Comparison of ENCODE assay signal across 18 cellular contexts in genomic region chrX:113892401-113892800, GRCh38.
DNase-seq lines count a peak whose midpoint lies in the region; ATAC-seq, FAIRE-seq and TF ChIP-seq lines count a peak whose summit lies in the region.
"Had no signal": no experiment of that assay in that cellular context is flagged by ENCODE, and none has a peak within 500 bp of the region (broad histone marks: within the 10 kb centered on the region; RNA-seq: fewer than 3 reads in every experiment).

No MANE protein-coding gene starts in this region.

- H4K20me1 ChIP-seq in GM23248 (ENCODE audit: insufficient read depth) = no peaks in the 10 kb centered on the region

- ATAC-seq in omental fat pad (ENCODE audit: low FRiP score) (peak; percentile 75), HG03095 (IDR thresholded peaks at IDR 0.05; ENCODE audit: unreplicated experiment) (no peak), GM19035 (IDR thresholded peaks at IDR 0.05; ENCODE audit: unreplicated experiment) (no peak)
- ATAC-seq: A549, Panc1, SK-N-SH treated with all-trans-retinoic acid at 6 μM for 48 hours had no signal

- 0 to 14% methylated on average over 1 of the region's 1 CpG for WGBS in GM23248 (ENCODE audit: low coverage in 1 of 2, low lambda C conversion rate in 2 of 2, missing lambda C conversion rate in 2 of 2), 2 experiments

- in situ Hi-C loops in GM23248 (cut with MboI) = no loop called here

- FAIRE-seq in bronchial epithelial cell (lab: Jason Lieb, UNC) = no peak

- no peak overlapping the region for H3K9ac ChIP-seq in GM23248

- no peaks in the 10 kb centered on the region for H3K4me1 ChIP-seq in GM23248 (ENCODE audit: insufficient read depth)
- H3K4me1 ChIP-seq: A549 had no signal

- DNase-seq in GM23248 (peak; percentile 0), LNCaP clone FGC (ENCODE audit: low read depth) (peak; percentile 10), bronchial epithelial cell (ENCODE audit: low read depth) (peak; percentile 29), omental fat pad (ENCODE audit: low spot score) (no peak), substantia nigra (lab: John Stamatoyannopoulos, UW) (no peak)
- DNase-seq: H9, Kasumi-1, NCI-H1092 treated with DMSO at 0.1 percent for 48 hours, NCI-H146, NCI-H2029, NCI-H2227 treated with DMSO at 0.1 percent for 48 hours, NCI-H510A treated with DMSO at 0.1 percent for 48 hours, NCI-H748 treated with DMSO at 0.1 percent for 48 hours had no signal

- H3K9me2 ChIP-seq in GM23248 (ENCODE audit: insufficient read depth) = no peaks in the 10 kb centered on the region

- no peak overlapping the region for H3K4me2 ChIP-seq in GM23248 (ENCODE audit: unreplicated experiment)
- H3K4me2 ChIP-seq: A549 had no signal

- no peak overlapping the region for H2AFZ ChIP-seq in GM23248

- no peak for TF ChIP-seq CTCF in LNCaP clone FGC (IDR thresholded peaks at IDR 0.05; ENCODE audit: control insufficient read depth, extremely low read depth, insufficient read depth)
- no peak for TF ChIP-seq CTCF in bronchial epithelial cell (IDR thresholded peaks at IDR 0.05; ENCODE audit: insufficient read depth, low read length, severe bottlenecking)
- TF ChIP-seq CTCF in omental fat pad (IDR thresholded peaks at IDR 0.05) = no peak

- no peaks in the 10 kb centered on the region for H3K36me3 ChIP-seq in GM23248 (ENCODE audit: low read depth)
- H3K36me3 ChIP-seq in bronchial epithelial cell (ENCODE audit: control insufficient read depth, insufficient read depth, low read length) = no peaks in the 10 kb centered on the region

- H3K27ac ChIP-seq in GM23248 = no peak overlapping the region
- H3K27ac ChIP-seq in substantia nigra (ENCODE audit: low read depth, low read length, poor library complexity, severe bottlenecking) = no peak overlapping the region
- H3K27ac ChIP-seq: A549 had no signal

- H3K9me3 ChIP-seq in GM23248 (ENCODE audit: low read depth) = no peaks in the 10 kb centered on the region
- H3K9me3 ChIP-seq: A549 had no signal

- H3K27me3 ChIP-seq in GM23248 (replicated peaks; ENCODE audit: insufficient read depth) (no peaks in the 10 kb centered on the region), bronchial epithelial cell (ENCODE audit: control insufficient read depth, insufficient read depth, low read length) (no peaks in the 10 kb centered on the region)

- H3K79me2 ChIP-seq in GM23248 (ENCODE audit: insufficient read depth) = no peaks in the 10 kb centered on the region

- no peaks in the 10 kb centered on the region for H3F3A ChIP-seq in GM23248 (ENCODE audit: insufficient read depth)

- H3K4me3 ChIP-seq in GM23248 = no peak overlapping the region
- H3K4me3 ChIP-seq in LNCaP clone FGC (ENCODE audit: low read depth, low read length) = no peak overlapping the region
- no peak overlapping the region for H3K4me3 ChIP-seq in bronchial epithelial cell (ENCODE audit: low read depth, low read length)
- H3K4me3 ChIP-seq: A549 had no signal

Comparison
In these comparisons a context has a peak if more than half of its experiments do, and no peak if none do; other contexts are left out.
1. DNase-seq: peak in GM23248 (single experiment), LNCaP clone FGC (single experiment) and bronchial epithelial cell (single experiment); none in omental fat pad (single experiment) and substantia nigra (0 of 49).